In genomic region chr6:33008944-33009861, GRCh38 we compare ENCODE assay signal across 8 cellular contexts.
DNase-seq lines count a peak whose midpoint lies in the region; ATAC-seq and TF ChIP-seq lines count a peak whose summit lies in the region.

HLA-DOA (minus strand) TSS chr6:33009591.

- H3K4me3 Mint-ChIP-seq in activated naive CD4-positive, alpha-beta T cell treated with anti-CD3 and anti-CD28 coated beads, Interleukin-2, amount 50 U/mL, for 24 hours: peak within 1 kb of the TSS; percentile 84

- H3K27ac Mint-ChIP-seq in activated naive CD4-positive, alpha-beta T cell treated with anti-CD3 and anti-CD28 coated beads, Interleukin-2, amount 50 U/mL, for 24 hours: peak within 1 kb of the TSS; percentile 60

- peak; percentile 88 for ATAC-seq in GM21619 (IDR thresholded peaks at IDR 0.05; ENCODE audit: unreplicated experiment)

- H3K36me3 Mint-ChIP-seq in activated naive CD4-positive, alpha-beta T cell treated with anti-CD3 and anti-CD28 coated beads, Interleukin-2, amount 50 U/mL, for 24 hours: no peaks in the 10 kb centered on the region

- in situ Hi-C loops in GM13977 (cut with MboI; ENCODE audit: low pct_unique_long_range_greater_than_20kb, low sequenced_read_pairs, unreplicated experiment): loop anchor here (10.0 kb wide), 1 partner anchor 236 kb away; no protein-coding TSS in a partner anchor

- H3K4me3 ChIP-seq in iPS-11a (ENCODE audit: low read depth, low read length): peak within 1 kb of the TSS; percentile 77

- TF ChIP-seq CTCF in GM13977 (IDR thresholded peaks at IDR 0.05; ENCODE audit: extremely low read depth, insufficient read depth, missing control alignments): no peak

- H3K9me3 Mint-ChIP-seq in activated naive CD4-positive, alpha-beta T cell treated with anti-CD3 and anti-CD28 coated beads, Interleukin-2, amount 50 U/mL, for 24 hours: no peaks in the 10 kb centered on the region

- H3K27me3 Mint-ChIP-seq in activated naive CD4-positive, alpha-beta T cell treated with anti-CD3 and anti-CD28 coated beads, Interleukin-2, amount 50 U/mL, for 24 hours: no peaks in the 10 kb centered on the region

- H3K4me1 Mint-ChIP-seq in activated naive CD4-positive, alpha-beta T cell treated with anti-CD3 and anti-CD28 coated beads, Interleukin-2, amount 50 U/mL, for 24 hours: peaks cover 12% of the 10 kb centered on the region

- DNase-seq in GM13977 (ENCODE audit: low spot score) (peak; percentile 96), NAMALWA (ENCODE audit: low spot score) (peak; percentile 92), NCI-H146 (lab: John Stamatoyannopoulos, UW) (no peak), cortex of kidney (lab: John Stamatoyannopoulos, UW) (no peak)
- DNase-seq in stimulated activated CD8-positive, alpha-beta memory T cell treated with anti-CD3 and anti-CD28 coated beads, Interleukin-4, amount 100 ng/mL, for 24 hours (ENCODE audit: low read depth): peak; percentile 22

Comparison
In these comparisons a context has a peak if more than half of its experiments do, and no peak if none do; other contexts are left out.
1. DNase-seq: peak in GM13977 (single experiment), NAMALWA (single experiment) and stimulated activated CD8-positive, alpha-beta memory T cell treated with anti-CD3 and anti-CD28 coated beads, Interleukin-4, amount 100 ng/mL, for 24 hours (single experiment); none in NCI-H146 (single experiment) and cortex of kidney (single experiment).